2 cellular contexts compared by ENCODE assay signal in the genomic region with DNA sequence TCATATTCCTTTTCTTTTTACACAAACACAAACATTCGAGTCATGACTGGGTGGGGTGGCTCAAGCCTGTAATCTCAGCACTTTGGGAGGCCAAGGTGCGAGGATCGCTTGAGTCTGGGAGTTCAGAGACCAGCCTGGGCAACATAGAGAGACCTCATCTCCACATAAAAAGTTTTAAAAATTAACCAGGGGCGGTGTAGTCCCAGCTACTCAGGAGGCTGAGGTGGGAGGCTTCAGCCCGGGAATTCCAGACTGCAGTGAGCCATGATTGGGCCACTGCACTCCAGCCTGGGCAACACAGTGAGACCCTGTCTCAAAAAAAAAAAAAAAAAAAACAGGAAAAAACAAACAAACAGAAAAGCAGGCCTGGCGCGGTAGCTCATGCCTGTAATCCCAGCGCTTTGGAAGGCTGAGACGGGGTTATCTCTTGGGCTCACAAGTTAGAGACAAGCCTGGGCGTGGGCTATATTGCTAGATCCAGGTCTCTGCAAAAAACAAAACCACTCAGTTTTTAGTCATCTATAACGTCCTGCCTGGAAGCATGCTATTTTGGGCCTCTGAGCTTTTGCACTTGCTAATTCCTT.
A peak's percentile ranks its signal among the peaks of the same experiment; 100 is the strongest.
TF ChIP-seq lines count a peak whose summit lies in the region.

No MANE protein-coding gene starts in this region.

TF ChIP-seq in HepG2, 621 proteins besides CTCF, POLR2A, EP300 and RAD21 (continues in another document):
- TF ChIP-seq SNAI1 (CRISPR knock-in tag; IDR thresholded peaks at IDR 0.05; ENCODE audit: borderline replicate concordance) (peak; percentile 7; the same call in 1 of the 2 replicates), SMC3 (IDR thresholded peaks at IDR 0.05; ENCODE audit: low read length) (no peak), MZF1 (CRISPR knock-in tag; IDR thresholded peaks at IDR 0.05; ENCODE audit: borderline replicate concordance) (no peak), ATAD3A (CRISPR knock-in tag; IDR thresholded peaks at IDR 0.05) (no peak), SKI (IDR thresholded peaks at IDR 0.05; ENCODE audit: partially characterized antibody) (no peak), ZNF143 (CRISPR knock-in tag; IDR thresholded peaks at IDR 0.05) (no peak), ZBTB1 (CRISPR knock-in tag; IDR thresholded peaks at IDR 0.05; ENCODE audit: borderline replicate concordance) (no peak), MEIS2 (CRISPR knock-in tag; IDR thresholded peaks at IDR 0.05) (no peak), ZNF253 (CRISPR knock-in tag; IDR thresholded peaks at IDR 0.05; ENCODE audit: borderline replicate concordance) (no peak), ZNF720 (CRISPR knock-in tag; IDR thresholded peaks at IDR 0.05) (no peak), PAX8 (CRISPR knock-in tag; IDR thresholded peaks at IDR 0.05; ENCODE audit: borderline replicate concordance) (no peak), STAT5B (CRISPR knock-in tag; IDR thresholded peaks at IDR 0.05) (no peak), KDM4B (CRISPR knock-in tag; IDR thresholded peaks at IDR 0.05) (no peak), NRL (CRISPR knock-in tag; IDR thresholded peaks at IDR 0.05; ENCODE audit: borderline replicate concordance) (no peak), ZC3H13 (CRISPR knock-in tag; IDR thresholded peaks at IDR 0.05) (no peak), SMARCE1 (IDR thresholded peaks at IDR 0.05; ENCODE audit: borderline replicate concordance) (no peak), GFI1 (CRISPR knock-in tag; IDR thresholded peaks at IDR 0.05; ENCODE audit: borderline replicate concordance) (peak; percentile 51; the same call in 1 of the 2 replicates)
- TF ChIP-seq, protein P1, sequence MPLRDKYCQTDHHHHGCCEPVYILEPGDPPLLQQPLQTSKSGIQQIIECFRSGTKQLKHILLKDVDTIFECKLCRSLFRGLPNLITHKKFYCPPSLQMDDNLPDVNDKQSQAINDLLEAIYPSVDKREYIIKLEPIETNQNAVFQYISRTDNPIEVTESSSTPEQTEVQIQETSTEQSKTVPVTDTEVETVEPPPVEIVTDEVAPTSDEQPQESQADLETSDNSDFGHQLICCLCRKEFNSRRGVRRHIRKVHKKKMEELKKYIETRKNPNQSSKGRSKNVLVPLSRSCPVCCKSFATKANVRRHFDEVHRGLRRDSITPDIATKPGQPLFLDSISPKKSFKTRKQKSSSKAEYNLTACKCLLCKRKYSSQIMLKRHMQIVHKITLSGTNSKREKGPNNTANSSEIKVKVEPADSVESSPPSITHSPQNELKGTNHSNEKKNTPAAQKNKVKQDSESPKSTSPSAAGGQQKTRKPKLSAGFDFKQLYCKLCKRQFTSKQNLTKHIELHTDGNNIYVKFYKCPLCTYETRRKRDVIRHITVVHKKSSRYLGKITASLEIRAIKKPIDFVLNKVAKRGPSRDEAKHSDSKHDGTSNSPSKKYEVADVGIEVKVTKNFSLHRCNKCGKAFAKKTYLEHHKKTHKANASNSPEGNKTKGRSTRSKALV (CRISPR knock-in tag; IDR thresholded peaks at IDR 0.05) = no peak
- TF ChIP-seq, protein P2, sequence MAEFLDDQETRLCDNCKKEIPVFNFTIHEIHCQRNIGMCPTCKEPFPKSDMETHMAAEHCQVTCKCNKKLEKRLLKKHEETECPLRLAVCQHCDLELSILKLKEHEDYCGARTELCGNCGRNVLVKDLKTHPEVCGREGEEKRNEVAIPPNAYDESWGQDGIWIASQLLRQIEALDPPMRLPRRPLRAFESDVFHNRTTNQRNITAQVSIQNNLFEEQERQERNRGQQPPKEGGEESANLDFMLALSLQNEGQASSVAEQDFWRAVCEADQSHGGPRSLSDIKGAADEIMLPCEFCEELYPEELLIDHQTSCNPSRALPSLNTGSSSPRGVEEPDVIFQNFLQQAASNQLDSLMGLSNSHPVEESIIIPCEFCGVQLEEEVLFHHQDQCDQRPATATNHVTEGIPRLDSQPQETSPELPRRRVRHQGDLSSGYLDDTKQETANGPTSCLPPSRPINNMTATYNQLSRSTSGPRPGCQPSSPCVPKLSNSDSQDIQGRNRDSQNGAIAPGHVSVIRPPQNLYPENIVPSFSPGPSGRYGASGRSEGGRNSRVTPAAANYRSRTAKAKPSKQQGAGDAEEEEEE (CRISPR knock-in tag; IDR thresholded peaks at IDR 0.05; ENCODE audit: borderline replicate concordance) = no peak
- TF ChIP-seq, protein P3, sequence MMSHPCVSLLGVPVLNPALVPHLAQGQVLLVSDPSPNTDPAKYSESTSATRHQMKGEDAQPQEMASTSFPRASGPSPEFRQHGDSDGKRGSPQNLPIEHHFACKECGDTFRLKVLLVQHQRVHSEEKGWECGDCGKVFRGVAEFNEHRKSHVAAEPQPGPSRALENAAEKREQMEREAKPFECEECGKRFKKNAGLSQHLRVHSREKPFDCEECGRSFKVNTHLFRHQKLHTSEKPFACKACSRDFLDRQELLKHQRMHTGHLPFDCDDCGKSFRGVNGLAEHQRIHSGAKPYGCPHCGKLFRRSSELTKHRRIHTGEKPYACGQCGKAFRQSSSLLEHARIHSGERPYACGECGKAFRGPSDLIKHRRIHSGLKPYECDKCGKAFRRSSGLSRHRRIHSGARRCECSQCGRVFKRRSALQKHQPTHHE (CRISPR knock-in tag; IDR thresholded peaks at IDR 0.05; ENCODE audit: borderline replicate concordance) = no peak
- TF ChIP-seq, protein P4, sequence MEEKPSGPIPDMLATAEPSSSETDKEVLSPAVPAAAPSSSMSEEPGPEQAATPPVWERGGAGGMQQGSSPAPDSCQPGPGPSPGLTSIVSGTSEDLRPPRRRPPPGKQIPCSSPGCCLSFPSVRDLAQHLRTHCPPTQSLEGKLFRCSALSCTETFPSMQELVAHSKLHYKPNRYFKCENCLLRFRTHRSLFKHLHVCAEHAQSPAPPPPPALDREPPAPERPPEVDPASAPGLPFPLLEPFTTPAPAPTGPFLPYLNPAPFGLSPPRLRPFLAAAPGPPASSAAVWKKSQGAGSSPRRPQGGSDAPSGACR (CRISPR knock-in tag; IDR thresholded peaks at IDR 0.05) = 0 out of 2 replicates have a peak, but pooled peaks have one; percentile 42
- TF ChIP-seq, protein P5, sequence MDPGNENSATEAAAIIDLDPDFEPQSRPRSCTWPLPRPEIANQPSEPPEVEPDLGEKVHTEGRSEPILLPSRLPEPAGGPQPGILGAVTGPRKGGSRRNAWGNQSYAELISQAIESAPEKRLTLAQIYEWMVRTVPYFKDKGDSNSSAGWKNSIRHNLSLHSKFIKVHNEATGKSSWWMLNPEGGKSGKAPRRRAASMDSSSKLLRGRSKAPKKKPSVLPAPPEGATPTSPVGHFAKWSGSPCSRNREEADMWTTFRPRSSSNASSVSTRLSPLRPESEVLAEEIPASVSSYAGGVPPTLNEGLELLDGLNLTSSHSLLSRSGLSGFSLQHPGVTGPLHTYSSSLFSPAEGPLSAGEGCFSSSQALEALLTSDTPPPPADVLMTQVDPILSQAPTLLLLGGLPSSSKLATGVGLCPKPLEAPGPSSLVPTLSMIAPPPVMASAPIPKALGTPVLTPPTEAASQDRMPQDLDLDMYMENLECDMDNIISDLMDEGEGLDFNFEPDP (CRISPR knock-in tag; conservative IDR thresholded peaks at IDR 0.05) = 0 out of 2 replicates have a peak, but pooled peaks have one; percentile 18

TF ChIP-seq in GM12891, 5 proteins besides CTCF, POLR2A, EP300 and RAD21:
- TF ChIP-seq POU2F2 (IDR thresholded peaks at IDR 0.05; ENCODE audit: low read depth, low read length) (no peak), POLR2AphosphoS5 (IDR thresholded peaks at IDR 0.05; ENCODE audit: low read depth, low read length) (no peak), SPI1 (IDR thresholded peaks at IDR 0.05; ENCODE audit: low read depth, low read length) (no peak), TAF1 (IDR thresholded peaks at IDR 0.05; ENCODE audit: low read depth, low read length) (no peak), PAX5 (IDR thresholded peaks at IDR 0.05; ENCODE audit: insufficient read depth, low read length, severe bottlenecking) (no peak)
